32 cellular contexts compared by ENCODE assay signal in the genomic region with DNA sequence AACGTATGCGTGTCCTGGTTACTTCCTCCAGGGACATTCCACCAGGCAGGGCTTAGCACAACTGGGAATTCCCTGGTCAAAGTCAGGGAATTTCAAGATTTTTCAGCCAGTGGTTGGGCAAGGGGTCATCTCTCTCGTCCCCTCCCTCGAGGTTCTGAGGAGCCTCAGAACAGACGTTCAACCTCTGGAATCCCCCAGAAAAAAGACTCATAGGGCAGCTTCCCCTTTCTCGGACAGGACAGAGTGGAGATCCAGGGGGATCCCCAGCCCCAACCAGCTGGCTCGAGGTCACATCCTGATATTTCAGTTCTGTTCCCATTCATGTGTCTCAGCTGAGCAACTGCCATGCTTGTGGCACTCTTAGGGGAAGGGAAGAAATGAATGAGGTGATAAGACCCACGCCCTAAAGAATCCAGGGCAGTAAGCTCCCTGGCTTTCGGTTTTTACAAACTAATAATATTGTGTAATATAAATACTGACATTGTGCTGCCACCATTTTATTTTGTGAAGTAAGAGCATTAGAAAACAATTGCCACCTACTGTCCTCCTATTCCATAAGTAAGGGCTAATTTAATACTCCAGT. TPM values are rescaled to one million over a fixed set of nuclear protein-coding genes. Genes with fewer than 3 reads are reported as not detected.
DNase-seq lines count a peak whose midpoint lies in the region; ATAC-seq, FAIRE-seq and TF ChIP-seq lines count a peak whose summit lies in the region.
"Had no signal": no experiment of that assay in that cellular context is flagged by ENCODE, and none has a peak within 500 bp of the region (broad histone marks: within the 10 kb centered on the region; RNA-seq: fewer than 3 reads in every experiment).

No MANE protein-coding gene starts in this region.

- H3K4me3 ChIP-seq in mucosa of descending colon, result no peak overlapping the region
- no peak overlapping the region for H3K4me3 ChIP-seq in transverse colon
- H3K4me3 ChIP-seq: skin epidermis, tibial nerve had no signal

- DNase-seq in GM18507 (ENCODE audit: extremely low spot score, insufficient read length, low read depth) (no peak), OCI-M1 (lab: John Stamatoyannopoulos, UW) (peak; percentile 16), mucosa of descending colon (no peak), transverse colon (no peak), midbrain (lab: John Stamatoyannopoulos, UW) (no peak), EL (no peak)
- DNase-seq: activated B cell treated with CpG ODN at 0.5 μM for 24 hours; activated CD4-positive, alpha-beta T cell treated with anti-CD3 and anti-CD28 coated beads, Interleukin-2, amount 50 U/mL, for 1 hour; activated naive CD8-positive, alpha-beta T cell treated with anti-CD3 and anti-CD28 coated beads, Interleukin-2, amount 50 U/mL, for 24 hours; activated T-cell treated with anti-CD3 and anti-CD28 coated beads, Interleukin-2, amount 50 U/mL, for 4 hours; CD4-positive, alpha-beta T cell; effector CD4-positive, alpha-beta T cell; H9; hippocampal formation; KG1; naive B cell; NCI-H1436; NCI-H748 treated with DMSO at 0.1 percent for 48 hours; RPMI8226; stimulated activated CD4-positive, alpha-beta T cell treated with anti-CD3 and anti-CD28 coated beads, Interleukin-1b, Interleukin-23, amount 100 ng/mL, for 48 hours; stimulated activated CD8-positive, alpha-beta memory T cell treated with anti-CD3 and anti-CD28 coated beads, Interleukin-4, amount 100 ng/mL, for 48 hours; T-cell had no signal

- H3K36me3 ChIP-seq in mucosa of descending colon (ENCODE audit: low read depth), result no peaks in the 10 kb centered on the region
- H3K36me3 ChIP-seq in transverse colon, result no peaks in the 10 kb centered on the region
- H3K36me3 ChIP-seq: neutrophil, tibial nerve had no signal

- peaks cover 13% of the 10 kb centered on the region for H3K27me3 ChIP-seq in transverse colon

- intact Hi-C loops in mucosa of descending colon (cut with DNase I, micrococcal nuclease) (no loop called here), transverse colon (cut with DNase I; ENCODE audit: low total_unique reads) (no loop called here)

- no peak for TF ChIP-seq CTCF in mucosa of descending colon (IDR thresholded peaks at IDR 0.05)
- peak in 2 of 5 experiments; percentile 15 to 19 for TF ChIP-seq CTCF in transverse colon (IDR thresholded peaks at IDR 0.05)

- peak overlapping the region; percentile 75 to 82 (median 78) for H3K27ac ChIP-seq in transverse colon
- H3K27ac ChIP-seq: epithelial cell of prostate, neutrophil had no signal

- peak; percentile 58 for FAIRE-seq in GM18507 (lab: Jason Lieb, UNC)

- H3K4me1 ChIP-seq in mucosa of descending colon (ENCODE audit: low read depth) (peaks cover 32% of the 10 kb centered on the region), transverse colon (peaks cover 8 to 53% (median 44%) of the 10 kb centered on the region in 4 donors)

- ATAC-seq in mucosa of descending colon (peak; percentile 11), HG03442 (IDR thresholded peaks at IDR 0.05; ENCODE audit: unreplicated experiment) (no peak)
- ATAC-seq: activated naive CD8-positive, alpha-beta T cell treated with anti-CD3 and anti-CD28 coated beads, Interleukin-2, amount 50 U/mL, for 24 hours; activated T-cell treated with anti-CD3 and anti-CD28 coated beads, Interleukin-2, amount 50 U/mL, for 4 hours; T-cell had no signal

- no peak for TF ChIP-seq EP300 in transverse colon (IDR thresholded peaks at IDR 0.05; ENCODE audit: low read depth)

- H3K9me3 ChIP-seq in mucosa of descending colon (no peaks in the 10 kb centered on the region), transverse colon (no peaks in the 10 kb centered on the region)
- H3K9me3 ChIP-seq: neutrophil, tibial nerve had no signal

- 20 to 37% methylated on average over 3 to 9 of the region's 9 CpGs for WGBS in transverse colon (ENCODE audit: low coverage in 1 of 2), 2 donors

- no peak for TF ChIP-seq POLR2A in transverse colon (IDR thresholded peaks at IDR 0.05)

- in situ Hi-C loops in transverse colon (cut with MboI; ENCODE audit: low pct_ligation_motif_present in 1 of 4, low pct_unique_long_range_greater_than_20kb in 1 of 4, low sequenced_read_pairs in 3 of 4), result no loop called here

RNA-seq across cellular contexts. Expression of a gene that starts 5.0 kb away (rescaled TPM):
- total RNA-seq in mucosa of descending colon (100 to 1,000 TPM in 2 of 3 donors, 10 to 100 TPM in 1; 86.0 to 202 (median 130) TPM), transverse colon (100 to 1,000 TPM; 142 to 215 (median 177) TPM)
- total RNA-seq: activated B cell treated with CpG ODN at 0.5 μM for 24 hours; CD4-positive, alpha-beta T cell; cerebellum; HT1080; tibial nerve had no signal

RNA-seq across cellular contexts. Expression of a gene that starts 17.4 kb away (rescaled TPM):
- total RNA-seq in mucosa of descending colon (under 1 TPM; 0.13 to 0.64 (median 0.39) TPM), transverse colon (under 1 TPM in 2 of 4 donors, not detected in 2; 0.16 to 0.41 TPM)
- total RNA-seq: activated B cell treated with CpG ODN at 0.5 μM for 24 hours; activated T-cell treated with anti-CD3 and anti-CD28 coated beads, Interleukin-2, amount 50 U/mL, for 4 hours; CD4-positive, alpha-beta T cell; H9; HT1080; left colon; renal cortical epithelial cell; SK-MEL-5; T-cell had no signal

RNA-seq across cellular contexts. Expression of a gene that starts 26.6 kb away (rescaled TPM):
- total RNA-seq in mucosa of descending colon (1 to 10 TPM in 2 of 3 donors, under 1 TPM in 1; 0.28 to 4.0 (median 2.0) TPM), transverse colon (under 1 TPM in 2 of 4 donors, not detected in 2; 0.14 to 0.95 TPM)
- total RNA-seq: activated B cell treated with CpG ODN at 0.5 μM for 24 hours; activated T-cell treated with anti-CD3 and anti-CD28 coated beads, Interleukin-2, amount 50 U/mL, for 4 hours; CD4-positive, alpha-beta T cell; cerebellum; HT1080; SK-MEL-5; T-cell had no signal
